8 cellular contexts compared by ENCODE assay signal in the genomic region with DNA sequence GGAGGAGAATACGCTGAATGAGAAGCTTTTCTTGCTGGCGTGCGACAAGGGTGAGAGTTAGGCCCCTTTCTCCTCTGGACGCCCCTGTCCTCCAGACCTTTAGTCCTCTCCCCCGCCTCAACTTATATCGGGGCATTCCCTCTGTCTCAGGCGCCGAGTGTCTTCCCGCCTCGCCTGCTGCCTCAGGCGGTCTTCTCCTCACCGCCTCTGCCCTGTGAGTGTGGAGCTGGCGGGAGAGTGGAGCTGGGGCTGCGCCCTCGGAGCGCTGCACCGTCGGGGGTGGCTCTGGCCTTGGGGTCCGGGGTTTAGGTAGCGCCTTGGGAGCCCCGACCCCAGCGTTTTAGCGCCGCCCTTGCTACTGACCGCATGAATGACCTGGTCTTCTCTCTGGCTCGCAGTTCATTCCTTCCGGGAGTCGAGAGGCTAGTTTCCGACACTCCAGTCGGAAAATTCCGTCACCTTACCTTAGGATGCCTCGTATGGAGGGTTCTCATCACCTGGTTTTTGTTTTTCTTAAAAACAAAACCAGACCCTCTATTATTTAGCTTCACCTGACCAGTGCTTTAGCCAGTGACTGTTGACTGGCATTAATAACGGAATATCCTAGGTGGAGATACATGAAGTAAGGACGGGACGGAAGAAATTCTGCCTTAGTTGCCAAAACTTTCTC. TPM values are rescaled to one million over a fixed set of nuclear protein-coding genes. Genes with fewer than 3 reads are reported as not detected.
DNase-seq lines count a peak whose midpoint lies in the region; ATAC-seq and TF ChIP-seq lines count a peak whose summit lies in the region.

No MANE protein-coding gene starts in this region.

- H3K27me3 ChIP-seq in neuron (ENCODE audit: insufficient read depth, low read length): no peaks in the 10 kb centered on the region

- peak overlapping the region; percentile 96 for H3K27ac Mint-ChIP-seq in glutamatergic neuron (ENCODE audit: unreplicated experiment)

- no peaks in the 10 kb centered on the region for H3K9me3 ChIP-seq in neuron (ENCODE audit: low read length)

- H3K36me3 ChIP-seq in neuron (ENCODE audit: insufficient read depth, low read length): peaks cover 5% of the 10 kb centered on the region

- no peaks in the 10 kb centered on the region for H3K4me1 Mint-ChIP-seq in glutamatergic neuron (ENCODE audit: low read depth, unreplicated experiment)

- H3K4me1 ChIP-seq in neuron (ENCODE audit: insufficient read depth, low read length): peaks cover 18% of the 10 kb centered on the region

- H3K9me3 Mint-ChIP-seq in glutamatergic neuron (ENCODE audit: unreplicated experiment): peaks cover 12% of the 10 kb centered on the region

- peak overlapping the region; percentile 90 for H3K4me3 ChIP-seq in neuron (ENCODE audit: low read length)

- peak overlapping the region; percentile 96 for H3K4me3 Mint-ChIP-seq in glutamatergic neuron (ENCODE audit: unreplicated experiment)

- peak; percentile 11 for ATAC-seq in HG02642 (IDR thresholded peaks at IDR 0.05; ENCODE audit: poor library complexity, unreplicated experiment)

- peaks cover 6% of the 10 kb centered on the region for H3K36me3 Mint-ChIP-seq in glutamatergic neuron (ENCODE audit: unreplicated experiment)

- DNase-seq in NCI-H1436 (lab: John Stamatoyannopoulos, UW) (peak; percentile 31), NCI-H1436 treated with DMSO at 0.1 percent for 48 hours (lab: John Stamatoyannopoulos, UW) (no peak), NCI-H2196 treated with DMSO at 0.1 percent for 48 hours (lab: John Stamatoyannopoulos, UW; ENCODE audit: unreplicated experiment) (peak; percentile 37), glutamatergic neuron (peak; percentile 72), GDM1 (lab: John Stamatoyannopoulos, UW) (no peak)
- DNase-seq in activated naive CD4-positive, alpha-beta T cell treated with anti-CD3 and anti-CD28 coated beads, Interleukin-2, amount 50 U/mL, for 16 hours: peak; percentile 24

- H2AFZ ChIP-seq in neuron (ENCODE audit: low read depth, low read length): peak overlapping the region; percentile 49

- peaks cover 1% of the 10 kb centered on the region for H3K27me3 Mint-ChIP-seq in glutamatergic neuron (ENCODE audit: unreplicated experiment)

- TF ChIP-seq CTCF in glutamatergic neuron (IDR thresholded peaks at IDR 0.05; ENCODE audit: partially characterized antibody, unreplicated experiment): no peak

RNA-seq across cellular contexts. Expression of a gene that starts 1.0 kb away (rescaled TPM):
- total RNA-seq in glutamatergic neuron (ENCODE audit: unreplicated experiment): 23.2 TPM

Comparison
In these comparisons a context has a peak if more than half of its experiments do, and no peak if none do; other contexts are left out.
1. DNase-seq: peak in NCI-H1436 (single experiment), NCI-H2196 treated with DMSO at 0.1 percent for 48 hours (single experiment), activated naive CD4-positive, alpha-beta T cell treated with anti-CD3 and anti-CD28 coated beads, Interleukin-2, amount 50 U/mL, for 16 hours (single experiment) and glutamatergic neuron (single experiment); none in NCI-H1436 treated with DMSO at 0.1 percent for 48 hours (single experiment) and GDM1 (single experiment).